In the genomic region with DNA sequence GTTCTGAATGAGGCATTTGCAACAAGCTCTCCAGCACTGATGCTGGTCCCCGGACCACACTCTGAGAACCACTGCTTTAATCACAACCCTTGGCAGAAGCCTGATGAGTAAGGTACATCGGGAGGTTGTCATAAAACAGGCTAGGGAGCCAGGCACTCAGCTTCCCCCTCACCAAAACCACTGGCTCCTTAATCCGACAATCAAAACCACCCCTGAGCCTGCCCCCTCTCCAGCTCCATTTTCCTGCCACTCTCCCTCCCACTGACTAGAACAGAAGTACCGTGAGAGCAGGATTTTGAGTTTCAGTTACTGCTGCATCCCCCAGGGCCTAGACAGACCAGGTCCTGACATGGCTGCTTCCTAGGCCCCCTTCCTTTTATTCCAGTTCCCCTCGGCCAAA, we compare ENCODE assay signal across 26 cellular contexts. TPM values are rescaled to one million over a fixed set of nuclear protein-coding genes. Genes with fewer than 3 reads are reported as not detected.
DNase-seq lines count a peak whose midpoint lies in the region; ATAC-seq, FAIRE-seq and TF ChIP-seq lines count a peak whose summit lies in the region.
"Had no signal": no experiment of that assay in that cellular context is flagged by ENCODE, and none has a peak within 500 bp of the region (broad histone marks: within the 10 kb centered on the region; RNA-seq: fewer than 3 reads in every experiment).

No MANE protein-coding gene starts in this region.

- peaks cover 12% of the 10 kb centered on the region for H3K4me1 Mint-ChIP-seq in T-helper 2 cell treated with Interferon-gamma antibody and Interleukin-4, amounts not matched to agents 5 μg/mL and 100 μg/mL, for 36 hours (ENCODE audit: low read depth)
- H3K4me1 Mint-ChIP-seq in T-helper 17 cell, result peaks cover 13% of the 10 kb centered on the region
- H3K4me1 Mint-ChIP-seq in nephron progenitor cell, result peaks cover 11% of the 10 kb centered on the region
- H3K4me1 Mint-ChIP-seq in activated CD8-positive, alpha-beta memory T cell treated with anti-CD3 and anti-CD28 coated beads, Interleukin-2, amount 10 ng/mL, durations not matched to agents 7 days and 5 days, result peaks cover 13% of the 10 kb centered on the region

- CTCF ChIA-PET in A549 (lab: Yijun Ruan, JAX), result interaction anchor here (0.7 to 21.7 kb wide), 15 partner anchors 9 to 165 kb away, joined by 3 to 616 read pairs (median 8); a partner anchor contains a TSS
- CTCF ChIA-PET in activated CD8-positive, alpha-beta memory T cell treated with anti-CD3 and anti-CD28 coated beads, Interleukin-2, amount 10 ng/mL, durations not matched to agents 7 days and 5 days (lab: Charles Lee), result interaction anchor here (1.5 kb wide), 1 partner anchor 10 kb away, joined by 5 read pairs; no protein-coding TSS in a partner anchor

- H3K4me1 ChIP-seq in A549 (peaks cover under 1% of the 10 kb centered on the region; the same call in 1 of the 3 replicates), heart right ventricle (peaks cover 0 to 17% (median 1%) of the 10 kb centered on the region in 9 donors)
- H3K4me1 ChIP-seq: SJSA1 had no signal

- H3K27ac Mint-ChIP-seq in T-helper 2 cell treated with Interferon-gamma antibody and Interleukin-4, amounts not matched to agents 5 μg/mL and 100 μg/mL, for 36 hours, result peak overlapping the region; percentile 20
- peak overlapping the region; percentile 67 for H3K27ac Mint-ChIP-seq in T-helper 17 cell
- peak overlapping the region; percentile 94 for H3K27ac Mint-ChIP-seq in nephron progenitor cell
- no peak overlapping the region for H3K27ac Mint-ChIP-seq in activated CD8-positive, alpha-beta memory T cell treated with anti-CD3 and anti-CD28 coated beads, Interleukin-2, amount 10 ng/mL, durations not matched to agents 7 days and 5 days

- no peaks in the 10 kb centered on the region for H3K27me3 ChIP-seq in heart right ventricle
- H3K27me3 ChIP-seq: SJSA1 had no signal

- POLR2A ChIA-PET in A549 (lab: Yijun Ruan, JAX), result interaction anchor here (1.4 kb wide), 1 partner anchor 16 kb away, joined by 3 read pairs; no protein-coding TSS in a partner anchor

- H3K9me3 ChIP-seq in A549 (no peaks in the 10 kb centered on the region), T-helper 17 cell (ENCODE audit: control insufficient read depth, low read length, poor library complexity, severe bottlenecking) (no peaks in the 10 kb centered on the region), heart right ventricle (no peaks in the 10 kb centered on the region)
- H3K9me3 ChIP-seq: SJSA1 had no signal

- H3K4me3 ChIP-seq in A549 (no peak overlapping the region), heart right ventricle (no peak overlapping the region)
- H3K4me3 ChIP-seq: SJSA1 had no signal

- no peak overlapping the region for H3K4me3 Mint-ChIP-seq in T-helper 2 cell treated with Interferon-gamma antibody and Interleukin-4, amounts not matched to agents 5 μg/mL and 100 μg/mL, for 36 hours
- H3K4me3 Mint-ChIP-seq in T-helper 17 cell, result no peak overlapping the region
- H3K4me3 Mint-ChIP-seq in nephron progenitor cell, result no peak overlapping the region
- no peak overlapping the region for H3K4me3 Mint-ChIP-seq in activated CD8-positive, alpha-beta memory T cell treated with anti-CD3 and anti-CD28 coated beads, Interleukin-2, amount 10 ng/mL, durations not matched to agents 7 days and 5 days
- H3K4me3 Mint-ChIP-seq: CD8-positive, alpha-beta memory T cell had no signal

- intact Hi-C loops in heart right ventricle (cut with DNase I), result no loop called here

- FAIRE-seq in A549 (lab: Jason Lieb, UNC), result peak; percentile 49
- FAIRE-seq: G401.6, GM12892, GM19239, H1, RCC 7860 had no signal

- H3K36me3 ChIP-seq in heart right ventricle, result peaks cover 0 to 97% (median 62%) of the 10 kb centered on the region in 9 donors

- no peak for TF ChIP-seq RAD21 in A549 (conservative IDR thresholded peaks at IDR 0.05 in 1 of 2, IDR thresholded peaks at IDR 0.05 in 1 of 2)

- H3K4me2 ChIP-seq in A549, result no peak overlapping the region

- no peaks in the 10 kb centered on the region for H3K9me3 Mint-ChIP-seq in T-helper 2 cell treated with Interferon-gamma antibody and Interleukin-4, amounts not matched to agents 5 μg/mL and 100 μg/mL, for 36 hours
- no peaks in the 10 kb centered on the region for H3K9me3 Mint-ChIP-seq in nephron progenitor cell
- no peaks in the 10 kb centered on the region for H3K9me3 Mint-ChIP-seq in activated CD8-positive, alpha-beta memory T cell treated with anti-CD3 and anti-CD28 coated beads, Interleukin-2, amount 10 ng/mL, durations not matched to agents 7 days and 5 days (ENCODE audit: low read depth)
- H3K9me3 Mint-ChIP-seq: CD8-positive, alpha-beta memory T cell had no signal

- TF ChIP-seq CTCF in A549 (IDR thresholded peaks at IDR 0.05) (no peak), nephron progenitor cell (IDR thresholded peaks at IDR 0.05) (no peak), heart right ventricle (IDR thresholded peaks at IDR 0.05) (no peak)

- H3K27ac ChIP-seq in A549 (no peak overlapping the region), heart right ventricle (no peak overlapping the region)
- H3K27ac ChIP-seq: 22Rv1, SJSA1 had no signal

- TF ChIP-seq EP300 in A549 (IDR thresholded peaks at IDR 0.05), result no peak

- ATAC-seq in A549 (no peak), T-helper 17 cell (no peak), GM18519 (IDR thresholded peaks at IDR 0.05; ENCODE audit: low FRiP score, unreplicated experiment) (no peak), heart right ventricle (no peak)
- no peak for ATAC-seq in activated CD8-positive, alpha-beta memory T cell treated with anti-CD3 and anti-CD28 coated beads, Interleukin-2, amount 10 ng/mL, durations not matched to agents 7 days and 5 days
- ATAC-seq: HCT116, Right ventricle myocardium inferior had no signal

- no peak for DNase-seq in T-helper 2 cell treated with Interferon-gamma antibody and Interleukin-4, amounts not matched to agents 5 μg/mL and 100 μg/mL, for 36 hours (ENCODE audit: low spot score)
- DNase-seq in T-helper 2 cell (no peak), A549 (ENCODE audit: low read depth in 1 of 2, low spot score in 1 of 2) (no peak), T-helper 17 cell (no peak), nephron progenitor cell (no peak), heart right ventricle (no peak)
- no peak for DNase-seq in activated CD8-positive, alpha-beta memory T cell treated with anti-CD3 and anti-CD28 coated beads, Interleukin-2, amount 10 ng/mL, durations not matched to agents 7 days and 5 days
- DNase-seq: C1 segment of cervical spinal cord; CD8-positive, alpha-beta memory T cell; Kasumi-1; NCI-H1417; NCI-H1694 treated with DMSO at 0.1 percent for 48 hours; NCI-H2081 treated with DMSO at 0.1 percent for 48 hours; NCI-H2171 treated with DMSO at 0.1 percent for 48 hours; NCI-H524 treated with DMSO at 0.1 percent for 48 hours; NCI-H82 had no signal

- 95% methylated on average over 5 of the region's 5 CpGs for WGBS in A549 (ENCODE audit: missing lambda C conversion rate)
- 83 to 94% methylated on average over 5 of the region's 5 CpGs for WGBS in heart right ventricle, 2 donors

- TF ChIP-seq POLR2A in A549 (IDR thresholded peaks at IDR 0.05; ENCODE audit: low read length), result no peak

- no peaks in the 10 kb centered on the region for H3K27me3 Mint-ChIP-seq in T-helper 2 cell treated with Interferon-gamma antibody and Interleukin-4, amounts not matched to agents 5 μg/mL and 100 μg/mL, for 36 hours (ENCODE audit: low read depth)
- H3K27me3 Mint-ChIP-seq in T-helper 17 cell, result no peaks in the 10 kb centered on the region
- H3K27me3 Mint-ChIP-seq in nephron progenitor cell (ENCODE audit: low read depth, poor library complexity), result no peaks in the 10 kb centered on the region
- no peaks in the 10 kb centered on the region for H3K27me3 Mint-ChIP-seq in activated CD8-positive, alpha-beta memory T cell treated with anti-CD3 and anti-CD28 coated beads, Interleukin-2, amount 10 ng/mL, durations not matched to agents 7 days and 5 days
- H3K27me3 Mint-ChIP-seq: CD8-positive, alpha-beta memory T cell had no signal

- peaks cover 61% of the 10 kb centered on the region for H3K36me3 Mint-ChIP-seq in T-helper 2 cell treated with Interferon-gamma antibody and Interleukin-4, amounts not matched to agents 5 μg/mL and 100 μg/mL, for 36 hours (ENCODE audit: low read depth)
- H3K36me3 Mint-ChIP-seq in T-helper 17 cell (ENCODE audit: low read depth) (peaks cover 5% of the 10 kb centered on the region), nephron progenitor cell (ENCODE audit: low read depth) (peaks cover 62% of the 10 kb centered on the region)
- peaks cover 50% of the 10 kb centered on the region for H3K36me3 Mint-ChIP-seq in activated CD8-positive, alpha-beta memory T cell treated with anti-CD3 and anti-CD28 coated beads, Interleukin-2, amount 10 ng/mL, durations not matched to agents 7 days and 5 days

RNA-seq across cellular contexts. Expression of a gene that starts 7.2 kb away (rescaled TPM):
- 55.2 and 79.7 TPM in 2 replicates for polyA plus RNA-seq in A549 (2011; rRNA removed)
- polyA plus RNA-seq in A549 (2012; cell fraction: cytosol; rRNA removed), result 82.6 and 118 TPM in 2 replicates
- polyA plus RNA-seq in A549 (2012; cell fraction: nucleus; rRNA removed), result 80.7 and 99.8 TPM in 2 replicates
- polyA plus RNA-seq in A549 (2017; fragmentation: RNase III; extraction: RNeasy Plus Mini Kit Qiagen cat#74134 plus additional on column Dnase treatment), result 81.0 to 85.1 TPM (median 84.0 TPM) in 3 replicates
- 69.2 and 87.0 TPM in 2 replicates for polyA minus RNA-seq in A549 (2011; rRNA and poly(A)+ RNA removed)
- total RNA-seq in T-helper 17 cell, result 10 to 100 TPM; 27.7 to 28.1 TPM
- total RNA-seq in activated CD8-positive, alpha-beta memory T cell treated with anti-CD3 and anti-CD28 coated beads, Interleukin-2, amount 10 ng/mL, durations not matched to agents 7 days and 5 days, result 10 to 100 TPM; 47.3 to 53.8 TPM
- total RNA-seq in heart right ventricle, result 10 to 100 TPM; 31.9 to 46.1 (median 36.4) TPM
- 10 to 100 TPM; 31.2 to 51.0 TPM for polyA plus RNA-seq in heart right ventricle

RNA-seq across cellular contexts. Expression of a gene that starts 15.1 kb away (rescaled TPM):
- polyA plus RNA-seq in A549 (2011; rRNA removed) (7.1 and 8.7 TPM in 2 replicates), A549 (2017; fragmentation: RNase III; extraction: RNeasy Plus Mini Kit Qiagen cat#74134 plus additional on column Dnase treatment) (12.2 to 12.9 TPM (median 12.6 TPM) in 3 replicates), heart right ventricle (1 to 10 TPM; 3.2 to 3.4 TPM)
- 5.9 and 8.4 TPM in 2 replicates for polyA plus RNA-seq in A549 (2012; cell fraction: cytosol; rRNA removed)
- polyA plus RNA-seq in A549 (2012; cell fraction: nucleus; rRNA removed), result 9.9 and 14.4 TPM in 2 replicates
- 22.7 and 24.7 TPM in 2 replicates for polyA minus RNA-seq in A549 (2011; rRNA and poly(A)+ RNA removed)
- total RNA-seq in T-helper 17 cell (1 to 10 TPM; 6.7 to 7.5 TPM), heart right ventricle (1 to 10 TPM; 3.2 to 7.0 (median 5.4) TPM)
- total RNA-seq in activated CD8-positive, alpha-beta memory T cell treated with anti-CD3 and anti-CD28 coated beads, Interleukin-2, amount 10 ng/mL, durations not matched to agents 7 days and 5 days, result 10 to 100 TPM; 21.9 to 24.4 TPM

RNA-seq across cellular contexts. Expression of a gene that starts 17.7 kb away (rescaled TPM):
- polyA plus RNA-seq in A549 (2011; rRNA removed) (30.8 and 37.9 TPM in 2 replicates), A549 (2017; fragmentation: RNase III; extraction: RNeasy Plus Mini Kit Qiagen cat#74134 plus additional on column Dnase treatment) (39.7 to 54.1 TPM (median 43.2 TPM) in 3 replicates), heart right ventricle (10 to 100 TPM; 12.9 to 15.2 TPM)
- 72.8 and 91.8 TPM in 2 replicates for polyA plus RNA-seq in A549 (2012; cell fraction: cytosol; rRNA removed)
- 65.3 and 65.8 TPM in 2 replicates for polyA plus RNA-seq in A549 (2012; cell fraction: nucleus; rRNA removed)
- 29.4 and 37.6 TPM in 2 replicates for polyA minus RNA-seq in A549 (2011; rRNA and poly(A)+ RNA removed)
- total RNA-seq in T-helper 17 cell (10 to 100 TPM; 72.1 to 89.9 TPM), heart right ventricle (10 to 100 TPM in 9 of 10 donors, 1 to 10 TPM in 1; 9.8 to 20.5 (median 12.2) TPM)
- total RNA-seq in activated CD8-positive, alpha-beta memory T cell treated with anti-CD3 and anti-CD28 coated beads, Interleukin-2, amount 10 ng/mL, durations not matched to agents 7 days and 5 days, result 10 to 100 TPM; 35.8 to 40.7 TPM

RNA-seq across cellular contexts. Expression of a gene that starts 19.7 kb away (rescaled TPM):
- 71.9 and 103 TPM in 2 replicates for polyA plus RNA-seq in A549 (2011; rRNA removed)
- 115 and 150 TPM in 2 replicates for polyA plus RNA-seq in A549 (2012; cell fraction: cytosol; rRNA removed)
- polyA plus RNA-seq in A549 (2012; cell fraction: nucleus; rRNA removed), result 307 and 352 TPM in 2 replicates
- 107 to 123 TPM (median 120 TPM) in 3 replicates for polyA plus RNA-seq in A549 (2017; fragmentation: RNase III; extraction: RNeasy Plus Mini Kit Qiagen cat#74134 plus additional on column Dnase treatment)
- 113 and 120 TPM in 2 replicates for polyA minus RNA-seq in A549 (2011; rRNA and poly(A)+ RNA removed)
- total RNA-seq in T-helper 17 cell, result 10 to 100 TPM; 75.8 to 82.1 TPM
- total RNA-seq in activated CD8-positive, alpha-beta memory T cell treated with anti-CD3 and anti-CD28 coated beads, Interleukin-2, amount 10 ng/mL, durations not matched to agents 7 days and 5 days, result 10 to 100 TPM; 43.5 to 58.7 TPM
- total RNA-seq in heart right ventricle, result 10 to 100 TPM; 29.8 to 40.2 (median 32.9) TPM
- 10 to 100 TPM; 31.8 to 49.0 TPM for polyA plus RNA-seq in heart right ventricle

RNA-seq across cellular contexts. Expression of a gene that starts 33.9 kb away (rescaled TPM):
- 7.2 and 7.7 TPM in 2 replicates for polyA plus RNA-seq in A549 (2011; rRNA removed)
- 26.8 and 35.8 TPM in 2 replicates for polyA plus RNA-seq in A549 (2012; cell fraction: cytosol; rRNA removed)
- 69.9 and 100.0 TPM in 2 replicates for polyA plus RNA-seq in A549 (2012; cell fraction: nucleus; rRNA removed)
- 46.8 to 56.4 TPM (median 53.1 TPM) in 3 replicates for polyA plus RNA-seq in A549 (2017; fragmentation: RNase III; extraction: RNeasy Plus Mini Kit Qiagen cat#74134 plus additional on column Dnase treatment)
- 7.0 and 11.0 TPM in 2 replicates for polyA minus RNA-seq in A549 (2011; rRNA and poly(A)+ RNA removed)
- total RNA-seq in T-helper 17 cell, result 100 to 1,000 TPM; 112 to 125 TPM
- total RNA-seq in activated CD8-positive, alpha-beta memory T cell treated with anti-CD3 and anti-CD28 coated beads, Interleukin-2, amount 10 ng/mL, durations not matched to agents 7 days and 5 days, result 10 to 100 TPM; 67.3 to 77.3 TPM
- 10 to 100 TPM; 27.9 to 42.0 (median 32.0) TPM for total RNA-seq in heart right ventricle
- polyA plus RNA-seq in heart right ventricle, result 10 to 100 TPM; 17.6 to 39.8 TPM
